12 cellular contexts compared by ENCODE assay signal in genomic region chr2:172408143-172408766, GRCh38. TPM values are rescaled to one million over a fixed set of nuclear protein-coding genes. Genes with fewer than 3 reads are reported as not detected.
DNase-seq lines count a peak whose midpoint lies in the region; ATAC-seq and TF ChIP-seq lines count a peak whose summit lies in the region.
"Had no signal": no experiment of that assay in that cellular context is flagged by ENCODE, and none has a peak within 500 bp of the region (broad histone marks: within the 10 kb centered on the region; RNA-seq: fewer than 3 reads in every experiment).

No MANE protein-coding gene starts in this region.

- DNase-seq in heart right ventricle (no peak), cardiac septum (ENCODE audit: low spot score) (no peak), NCI-H748 treated with DMSO at 0.1 percent for 48 hours (lab: John Stamatoyannopoulos, UW) (peak; percentile 92), vagina (ENCODE audit: extremely low spot score in 2 of 2) (no peak), GM03348 (ENCODE audit: low spot score) (no peak), OCI-LY7 (ENCODE audit: low spot score) (no peak), thyroid gland (no peak)
- DNase-seq: DND-41, KG1 had no signal

- no peak overlapping the region for H3K4me3 ChIP-seq in heart right ventricle
- H3K4me3 ChIP-seq in esophagus (ENCODE audit: low read depth in 1 of 2, low read length in 2 of 2): no peak overlapping the region
- no peak overlapping the region for H3K4me3 ChIP-seq in vagina
- H3K4me3 ChIP-seq in OCI-LY7 (ENCODE audit: low read depth, low read length, poor library complexity, severe bottlenecking): no peak overlapping the region
- H3K4me3 ChIP-seq in thyroid gland (replicated peaks in 1 of 3): no peak overlapping the region
- H3K4me3 ChIP-seq: dorsolateral prefrontal cortex, lung had no signal

- WGBS in heart right ventricle, 2 donors: 31 to 43% methylated on average over 4 of the region's 4 CpGs
- 33 to 49% methylated on average over 4 of the region's 4 CpGs for WGBS in esophagus, 2 donors
- 61 to 64% methylated on average over 4 of the region's 4 CpGs for WGBS in thyroid gland, 2 donors

- POLR2A ChIA-PET in OCI-LY7 (lab: Charles Lee): interaction anchor here (1.3 kb wide), 1 partner anchor 22 kb away, joined by 4 read pairs; no protein-coding TSS in a partner anchor

- no peak for TF ChIP-seq POLR2A in vagina (IDR thresholded peaks at IDR 0.05)
- no peak for TF ChIP-seq POLR2A in thyroid gland (IDR thresholded peaks at IDR 0.05)

- H3K36me3 ChIP-seq in heart right ventricle: no peaks in the 10 kb centered on the region
- H3K36me3 ChIP-seq in esophagus (ENCODE audit: control insufficient read depth in 2 of 2, insufficient read depth in 2 of 2, low read length in 1 of 2): no peaks in the 10 kb centered on the region
- H3K36me3 ChIP-seq in vagina: no peaks in the 10 kb centered on the region
- no peaks in the 10 kb centered on the region for H3K36me3 ChIP-seq in OCI-LY7 (ENCODE audit: insufficient read depth, low read length)
- no peaks in the 10 kb centered on the region for H3K36me3 ChIP-seq in thyroid gland

- H3K9me3 ChIP-seq in heart right ventricle (no peaks in the 10 kb centered on the region), esophagus (ENCODE audit: control insufficient read depth in 2 of 2, insufficient read depth in 1 of 2, low read depth in 1 of 2, low read length in 1 of 2) (no peaks in the 10 kb centered on the region), vagina (no peaks in the 10 kb centered on the region), OCI-LY7 (ENCODE audit: low read length) (no peaks in the 10 kb centered on the region), thyroid gland (no peaks in the 10 kb centered on the region)

- peak overlapping the region; percentile 2 to 81 (median 72) for H3K27ac ChIP-seq in heart right ventricle
- peak overlapping the region; percentile 61 to 77 for H3K27ac ChIP-seq in esophagus (ENCODE audit: low read depth in 2 of 2, low read length in 1 of 2)
- peak overlapping the region; percentile 40 for H3K27ac ChIP-seq in vagina
- no peak overlapping the region for H3K27ac ChIP-seq in OCI-LY7 (ENCODE audit: low read depth, low read length, poor library complexity, severe bottlenecking)
- no peak overlapping the region for H3K27ac ChIP-seq in thyroid gland

- no TSS peak for BruUV-seq in OCI-LY7 (replicated peaks; lab: Mats Ljungman, UMichigan)

- peak in 3 of 8 donors; percentile 21 to 53 (median 32) for ATAC-seq in heart right ventricle

- H3K4me2 ChIP-seq in OCI-LY7 (ENCODE audit: low read length): no peak overlapping the region

- intact Hi-C loops in heart right ventricle (cut with DNase I) (no loop called here), cardiac septum (cut with DNase I) (no loop called here), vagina (cut with DNase I) (no loop called here), OCI-LY7 (cut with micrococcal nuclease; ENCODE audit: unreplicated experiment) (loop anchor here (10.0 kb wide), 1 partner anchor 233 kb away; no protein-coding TSS in a partner anchor), thyroid gland (cut with DNase I) (no loop called here)

- no peak overlapping the region for H2AFZ ChIP-seq in OCI-LY7 (ENCODE audit: low read length)

- H3K79me2 ChIP-seq in OCI-LY7 (ENCODE audit: insufficient read depth, low read depth, low read length): no peaks in the 10 kb centered on the region

- no peaks in the 10 kb centered on the region for H3K27me3 ChIP-seq in heart right ventricle
- H3K27me3 ChIP-seq in esophagus (ENCODE audit: control insufficient read depth in 1 of 2, insufficient read depth in 2 of 2, low read length in 2 of 2): peaks cover 0 to 3% of the 10 kb centered on the region in 2 donors
- no peaks in the 10 kb centered on the region for H3K27me3 ChIP-seq in vagina
- no peaks in the 10 kb centered on the region for H3K27me3 ChIP-seq in thyroid gland

- H4K20me1 ChIP-seq in OCI-LY7 (ENCODE audit: insufficient read depth, low read length): no peaks in the 10 kb centered on the region

- CTCF ChIA-PET in OCI-LY7 (lab: Charles Lee; ENCODE audit: unreplicated experiment): no interaction called here

- H3K9me2 ChIP-seq in OCI-LY7 (ENCODE audit: insufficient read depth, low read length): no peaks in the 10 kb centered on the region

- H3K4me1 ChIP-seq in heart right ventricle (peaks cover 0 to 40% (median 13%) of the 10 kb centered on the region in 9 donors), esophagus (ENCODE audit: control insufficient read depth in 2 of 2, insufficient read depth in 2 of 2, low read length in 1 of 2) (peaks cover 0 to 8% of the 10 kb centered on the region in 2 donors), vagina (peaks cover 31% of the 10 kb centered on the region), OCI-LY7 (ENCODE audit: insufficient read depth, low read length, poor library complexity, severe bottlenecking) (no peaks in the 10 kb centered on the region), thyroid gland (no peaks in the 10 kb centered on the region)

- TF ChIP-seq CTCF in heart right ventricle (IDR thresholded peaks at IDR 0.05): no peak
- TF ChIP-seq CTCF in vagina (IDR thresholded peaks at IDR 0.05): no peak
- TF ChIP-seq CTCF in OCI-LY7 (conservative IDR thresholded peaks at IDR 0.05; ENCODE audit: low read length): no peak
- no peak for TF ChIP-seq CTCF in thyroid gland (IDR thresholded peaks at IDR 0.05)

RNA-seq across cellular contexts. Expression of gene ITGA6, which starts 19.1 kb away (rescaled TPM):
- total RNA-seq in heart right ventricle (10 to 100 TPM; 36.0 to 68.3 (median 46.8) TPM), cardiac septum (38.9 TPM), vagina (82.3 TPM), OCI-LY7 (2022) (0.24 and 0.38 TPM in 2 replicates), thyroid gland (10 to 100 TPM; 34.8 to 66.6 (median 52.7) TPM)
- polyA plus RNA-seq in heart right ventricle (10 to 100 TPM; 22.1 to 23.9 TPM), esophagus (10 to 100 TPM in 1 of 2 donors, 1 to 10 TPM in 1; 9.9 to 18.5 TPM)
- not detected in 2 replicates for total RNA-seq in OCI-LY7 (2014; rRNA removed; shearing (Covaris generic))

Comparison
In these comparisons a context has a peak if more than half of its experiments do, and no peak if none do; other contexts are left out.
1. H3K27ac ChIP-seq: peak in heart right ventricle (10 of 10), esophagus (2 of 2) and vagina (single experiment); none in OCI-LY7 (single experiment) and thyroid gland (0 of 3).
2. RNA of gene ITGA6, which starts 19.1 kb away (total RNA-seq): 82.3 TPM in vagina (single experiment), 34.8 to 66.6 TPM in thyroid gland, 36.0 to 68.3 TPM in heart right ventricle and 38.9 TPM in cardiac septum (single experiment); 0.24 to 0.38 TPM in OCI-LY7; every median in the first group is over 10 times any median in the second.